Comparison of ENCODE assay signal across 4 cellular contexts in genomic region chr18:23636463-23636862, GRCh38. TPM values are rescaled to one million over a fixed set of nuclear protein-coding genes. Genes with fewer than 3 reads are reported as not detected.
"Had no signal": no experiment of that assay in that cellular context is flagged by ENCODE, and none has a peak within 500 bp of the region (broad histone marks: within the 10 kb centered on the region; RNA-seq: fewer than 3 reads in every experiment).

No MANE protein-coding gene starts in this region.

RNA-seq across cellular contexts. Expression of gene ANKRD29, which starts 26.2 kb away (rescaled TPM):
- total RNA-seq: activated CD8-positive, alpha-beta T cell treated with anti-CD3 and anti-CD28 coated beads for 36 hours; activated naive CD8-positive, alpha-beta T cell treated with anti-CD3 and anti-CD28 coated beads for 36 hours; activated T-cell treated with anti-CD3 and anti-CD28 coated beads, Interleukin-2, amount 50 U/mL, for 72 hours; activated T-helper 2 cell treated with anti-CD3 and anti-CD28 coated beads, Interferon-gamma antibody, Interleukin-2, Interleukin-4, amounts not matched to agents 10 μg/mL and 5 μg/mL and 100 μg/mL, durations not matched to agents 14 hours and 24 hours and 36 hours had no signal

RNA-seq across cellular contexts. Expression of gene LAMA3, which starts 52.8 kb away (rescaled TPM):
- total RNA-seq: activated T-helper 2 cell treated with anti-CD3 and anti-CD28 coated beads, Interferon-gamma antibody, Interleukin-2, Interleukin-4, amounts not matched to agents 10 μg/mL and 5 μg/mL and 100 μg/mL, durations not matched to agents 14 hours and 24 hours and 36 hours had no signal
